13 cellular contexts compared by ENCODE assay signal in genomic region chr1:228669401-228669695, GRCh38.
DNase-seq lines count a peak whose midpoint lies in the region; ATAC-seq and TF ChIP-seq lines count a peak whose summit lies in the region.
"Had no signal": no experiment of that assay in that cellular context is flagged by ENCODE, and none has a peak within 500 bp of the region (broad histone marks: within the 10 kb centered on the region; RNA-seq: fewer than 3 reads in every experiment).

No MANE protein-coding gene starts in this region.

- H3K4me2 ChIP-seq in osteoblast (ENCODE audit: insufficient read depth, low read length), result no peak overlapping the region

- WGBS in body of pancreas, 2 donors, result 76 to 78% methylated on average over 1 of the region's 1 CpG

- TF ChIP-seq POLR2A in body of pancreas (IDR thresholded peaks at IDR 0.05), result no peak

- H3K36me3 Mint-ChIP-seq in CD8-positive, alpha-beta T cell, result no peaks in the 10 kb centered on the region
- H3K36me3 Mint-ChIP-seq: CD14-positive monocyte; CD4-positive, alpha-beta memory T cell had no signal

- H3K9me3 ChIP-seq in body of pancreas (no peaks in the 10 kb centered on the region), osteoblast (ENCODE audit: low read depth, low read length) (no peaks in the 10 kb centered on the region)
- no peaks in the 10 kb centered on the region for H3K9me3 ChIP-seq in CD8-positive, alpha-beta T cell (ENCODE audit: low read length)

- no peak for DNase-seq in HL-60 (ENCODE audit: low read depth in 1 of 2, low spot score in 1 of 2)
- no peak for DNase-seq in body of pancreas
- peak; percentile 74 for DNase-seq in osteoblast (ENCODE audit: insufficient read length, low spot score, missing footprints)
- no peak for DNase-seq in medulla oblongata (ENCODE audit: extremely low spot score)
- DNase-seq in stimulated activated CD4-positive, alpha-beta T cell treated with anti-CD3 and anti-CD28 coated beads, Interleukin-2, amount 100 ng/mL, for 48 hours, result no peak
- no peak for DNase-seq in CD8-positive, alpha-beta T cell
- DNase-seq: ACHN; Calu3; CD4-positive, alpha-beta memory T cell; DMS79 treated with DMSO at 0.1 percent for 48 hours; H9 had no signal

- no peaks in the 10 kb centered on the region for H3K27me3 Mint-ChIP-seq in CD8-positive, alpha-beta T cell (ENCODE audit: low read depth)
- H3K27me3 Mint-ChIP-seq: CD4-positive, alpha-beta memory T cell had no signal

- no peaks in the 10 kb centered on the region for H4K20me1 ChIP-seq in osteoblast (ENCODE audit: insufficient read depth, low read length)

- H3K4me1 Mint-ChIP-seq in CD8-positive, alpha-beta T cell (ENCODE audit: low read depth), result peaks cover 2% of the 10 kb centered on the region
- H3K4me1 Mint-ChIP-seq: CD4-positive, alpha-beta memory T cell had no signal

- CTCF ChIA-PET in CD8-positive, alpha-beta T cell (lab: Charles Lee), result interaction anchor here (1.2 to 3.8 kb wide), 5 partner anchors 558 to 813 kb away, joined by 3 to 20 read pairs (median 5); no protein-coding TSS in a partner anchor

- H3K27ac ChIP-seq in HL-60 (replicated peaks) (peak overlapping the region; percentile 4; the same call in 1 of the 2 replicates), body of pancreas (peak overlapping the region in 3 of 4 donors; percentile 40 to 57 (median 51)), osteoblast (ENCODE audit: low read depth, low read length) (no peak overlapping the region)
- H3K27ac ChIP-seq in CD8-positive, alpha-beta T cell (ENCODE audit: low read depth, low read length), result no peak overlapping the region

- H3K4me3 ChIP-seq in HL-60 (replicated peaks; ENCODE audit: insufficient read depth, low read length), result no peak overlapping the region
- no peak overlapping the region for H3K4me3 ChIP-seq in body of pancreas
- no peak overlapping the region for H3K4me3 ChIP-seq in osteoblast (ENCODE audit: insufficient read depth, low read length)
- H3K4me3 ChIP-seq in CD8-positive, alpha-beta T cell (ENCODE audit: low read depth, low read length), result no peak overlapping the region

- no peak overlapping the region for H2AFZ ChIP-seq in osteoblast (ENCODE audit: low read length)

- no peak overlapping the region for H3K27ac Mint-ChIP-seq in CD8-positive, alpha-beta T cell
- H3K27ac Mint-ChIP-seq: H9 had no signal

- no peaks in the 10 kb centered on the region for H3K79me2 ChIP-seq in osteoblast (ENCODE audit: insufficient read depth, low read length)

- H3K4me1 ChIP-seq in body of pancreas (peaks cover 5% of the 10 kb centered on the region), osteoblast (ENCODE audit: insufficient read depth, low read length) (no peaks in the 10 kb centered on the region)
- no peaks in the 10 kb centered on the region for H3K4me1 ChIP-seq in CD8-positive, alpha-beta T cell (ENCODE audit: insufficient read depth, low read length)

- POLR2A ChIA-PET in CD8-positive, alpha-beta T cell (lab: Charles Lee), result no interaction called here

- no peaks in the 10 kb centered on the region for H3K36me3 ChIP-seq in body of pancreas (replicated peaks in 1 of 2; ENCODE audit: insufficient read depth in 1 of 2, low read depth in 2 of 2)
- H3K36me3 ChIP-seq in osteoblast (ENCODE audit: insufficient read depth, low read length), result no peaks in the 10 kb centered on the region
- H3K36me3 ChIP-seq in CD8-positive, alpha-beta T cell (ENCODE audit: insufficient read depth, low read length), result no peaks in the 10 kb centered on the region

- H3K9me3 Mint-ChIP-seq in CD8-positive, alpha-beta T cell, result no peaks in the 10 kb centered on the region
- H3K9me3 Mint-ChIP-seq: CD4-positive, alpha-beta memory T cell; H9 had no signal

- ATAC-seq in body of pancreas, result no peak
- ATAC-seq in HG03097 (IDR thresholded peaks at IDR 0.05; ENCODE audit: low FRiP score, unreplicated experiment), result no peak
- ATAC-seq in CD8-positive, alpha-beta T cell, result no peak

- TF ChIP-seq CTCF in HL-60 (IDR thresholded peaks at IDR 0.05; ENCODE audit: insufficient read depth, low read length), result no peak
- no peak for TF ChIP-seq CTCF in body of pancreas (IDR thresholded peaks at IDR 0.05)
- TF ChIP-seq CTCF in osteoblast (IDR thresholded peaks at IDR 0.05; ENCODE audit: extremely low read depth, low read depth, low read length), result no peak
- TF ChIP-seq CTCF in CD8-positive, alpha-beta T cell (IDR thresholded peaks at IDR 0.05), result no peak

- H3K27me3 ChIP-seq in HL-60 (ENCODE audit: insufficient read depth, poor library complexity, severe bottlenecking), result no peaks in the 10 kb centered on the region
- H3K27me3 ChIP-seq in body of pancreas, result no peaks in the 10 kb centered on the region
- no peaks in the 10 kb centered on the region for H3K27me3 ChIP-seq in osteoblast (ENCODE audit: insufficient read depth, low read length)
- no peaks in the 10 kb centered on the region for H3K27me3 ChIP-seq in CD8-positive, alpha-beta T cell (ENCODE audit: insufficient read depth, low read length)

- intact Hi-C loops in body of pancreas (cut with DNase I), result no loop called here
- intact Hi-C loops in CD8-positive, alpha-beta T cell (cut with DNase I, micrococcal nuclease), result loop anchor here in 1 of 2 experiments (10.0 kb wide), 1 partner anchor 165 kb away; no protein-coding TSS in a partner anchor

- H3K4me3 Mint-ChIP-seq in CD8-positive, alpha-beta T cell, result no peak overlapping the region
- H3K4me3 Mint-ChIP-seq: CD14-positive monocyte; CD4-positive, alpha-beta memory T cell; H9 had no signal

Comparison
In these comparisons a context has a peak if more than half of its experiments do, and no peak if none do; other contexts are left out.
1. H3K27ac ChIP-seq: peak in HL-60 (single experiment) and body of pancreas (3 of 4); none in osteoblast (single experiment) and CD8-positive, alpha-beta T cell (single experiment).